8 cellular contexts compared by ENCODE assay signal in genomic region chr1:227945891-227946623, GRCh38. TPM values are rescaled to one million over a fixed set of nuclear protein-coding genes. Genes with fewer than 3 reads are reported as not detected.
DNase-seq lines count a peak whose midpoint lies in the region; ATAC-seq and TF ChIP-seq lines count a peak whose summit lies in the region.

No MANE protein-coding gene starts in this region.

- H3K4me1 Mint-ChIP-seq in effector memory CD8-positive, alpha-beta T cell (ENCODE audit: low read depth in 2 of 2), result peaks cover 4 to 7% of the 10 kb centered on the region in 2 donors

- H3K27me3 Mint-ChIP-seq in effector memory CD8-positive, alpha-beta T cell, result peaks cover 17 to 50% of the 10 kb centered on the region in 2 donors

- TF ChIP-seq POLR2A in vagina (IDR thresholded peaks at IDR 0.05), result no peak

- no peaks in the 10 kb centered on the region for H3K9me3 Mint-ChIP-seq in effector memory CD8-positive, alpha-beta T cell

- TF ChIP-seq CTCF in vagina (IDR thresholded peaks at IDR 0.05), result no peak

- intact Hi-C loops in vagina (cut with DNase I), result no loop called here

- peak overlapping the region; percentile 64 to 80 for H3K4me3 ChIP-seq in vagina

- peak; percentile 26 for ATAC-seq in HG02588 (IDR thresholded peaks at IDR 0.05; ENCODE audit: unreplicated experiment)
- no peak for ATAC-seq in effector memory CD8-positive, alpha-beta T cell (replicated peaks)

- peak overlapping the region; percentile 77 for H3K27ac ChIP-seq in vagina

- no peaks in the 10 kb centered on the region for H3K36me3 ChIP-seq in vagina

- no peaks in the 10 kb centered on the region for H3K27me3 ChIP-seq in vagina

- H3K36me3 Mint-ChIP-seq in effector memory CD8-positive, alpha-beta T cell (ENCODE audit: insufficient read depth), result no peaks in the 10 kb centered on the region

- no peak overlapping the region for H3K27ac Mint-ChIP-seq in effector memory CD8-positive, alpha-beta T cell

- H3K4me1 ChIP-seq in vagina, result peaks cover 36% of the 10 kb centered on the region

- peak; percentile 45 for DNase-seq in NCI-H82 (lab: John Stamatoyannopoulos, UW)
- no peak for DNase-seq in NCI-H82 treated with DMSO at 0.1 percent for 48 hours (lab: John Stamatoyannopoulos, UW; ENCODE audit: unreplicated experiment)
- peak; percentile 96 for DNase-seq in RPMI8226
- no peak for DNase-seq in effector memory CD8-positive, alpha-beta T cell
- peak; percentile 63 for DNase-seq in mucosa of gallbladder (ENCODE audit: low spot score)
- DNase-seq in vagina (ENCODE audit: extremely low spot score in 2 of 2), result no peak
- no peak for DNase-seq in stimulated activated CD4-positive, alpha-beta T cell treated with anti-CD3 and anti-CD28 coated beads, Interleukin-4, amount 100 ng/mL, for 24 hours

- no peaks in the 10 kb centered on the region for H3K9me3 ChIP-seq in vagina

- peak overlapping the region; percentile 73 to 80 for H3K4me3 Mint-ChIP-seq in effector memory CD8-positive, alpha-beta T cell

RNA-seq across cellular contexts. Expression of gene WNT9A, which starts 1.7 kb away (rescaled TPM):
- total RNA-seq in mucosa of gallbladder, result 2.2 TPM
- 2.9 TPM for total RNA-seq in vagina

Comparison
In these comparisons a context has a peak if more than half of its experiments do, and no peak if none do; other contexts are left out.
1. DNase-seq: peak in NCI-H82 (single experiment), RPMI8226 (single experiment) and mucosa of gallbladder (single experiment); none in NCI-H82 treated with DMSO at 0.1 percent for 48 hours (single experiment), effector memory CD8-positive, alpha-beta T cell (0 of 3), vagina (0 of 2) and stimulated activated CD4-positive, alpha-beta T cell treated with anti-CD3 and anti-CD28 coated beads, Interleukin-4, amount 100 ng/mL, for 24 hours (single experiment).